Comparison of ENCODE assay signal across 1 cellular context in the genomic region with DNA sequence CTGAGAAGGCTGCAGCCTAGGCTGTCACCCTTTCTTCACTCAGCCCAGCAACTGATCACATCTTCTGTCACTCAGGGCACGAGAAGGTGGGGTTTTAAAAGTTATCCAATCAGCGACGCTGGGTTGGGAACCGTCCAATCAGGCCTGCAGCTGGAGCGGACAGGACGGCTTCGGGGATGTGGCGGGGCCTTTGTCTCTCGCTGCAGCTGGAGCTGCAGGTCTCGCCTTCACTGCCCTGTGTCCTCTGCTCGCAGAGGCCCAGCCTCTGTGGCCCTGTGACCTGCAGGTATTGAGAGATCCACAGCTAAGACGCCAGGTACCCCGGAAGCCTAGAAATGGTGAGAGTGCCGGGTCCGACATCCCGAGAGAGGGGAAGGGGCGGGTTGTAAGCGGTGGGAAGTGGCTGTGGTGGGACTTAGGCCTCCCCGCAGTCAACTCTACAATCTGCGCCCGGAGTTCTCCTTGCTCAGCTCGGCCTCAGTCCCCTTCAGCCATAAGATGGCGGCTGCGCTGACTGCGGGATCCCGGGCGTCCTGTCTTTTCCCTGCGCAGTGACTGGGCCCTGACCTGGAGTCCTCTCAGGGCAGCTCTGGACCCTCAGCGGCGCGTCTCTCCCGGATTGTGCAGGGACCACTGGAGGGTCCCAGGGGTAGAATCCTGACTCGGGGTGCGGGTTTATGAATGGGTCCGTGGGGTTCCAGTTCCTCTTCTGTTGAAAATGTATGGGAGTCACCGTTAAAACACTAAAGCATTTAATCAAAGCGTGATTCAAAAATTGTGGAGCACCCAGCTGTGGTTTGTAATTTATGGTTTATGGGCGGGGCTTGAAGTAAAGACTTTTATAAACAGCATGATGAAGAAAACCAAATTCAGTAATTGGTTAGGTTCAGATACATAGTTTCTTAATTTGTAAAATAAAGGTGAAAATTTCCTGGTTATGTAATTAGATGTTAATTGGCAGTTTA.
TF ChIP-seq lines count a peak whose summit lies in the region.

A gene (plus strand): TSS at position 193 of the 965 bp plus-strand sequence. CDS start 16,066 bp downstream, outside the sequence.

TF ChIP-seq in HepG2, 621 proteins besides CTCF, POLR2A, EP300 and RAD21 (continued from another document and continues in another):
- TF ChIP-seq, protein P1, sequence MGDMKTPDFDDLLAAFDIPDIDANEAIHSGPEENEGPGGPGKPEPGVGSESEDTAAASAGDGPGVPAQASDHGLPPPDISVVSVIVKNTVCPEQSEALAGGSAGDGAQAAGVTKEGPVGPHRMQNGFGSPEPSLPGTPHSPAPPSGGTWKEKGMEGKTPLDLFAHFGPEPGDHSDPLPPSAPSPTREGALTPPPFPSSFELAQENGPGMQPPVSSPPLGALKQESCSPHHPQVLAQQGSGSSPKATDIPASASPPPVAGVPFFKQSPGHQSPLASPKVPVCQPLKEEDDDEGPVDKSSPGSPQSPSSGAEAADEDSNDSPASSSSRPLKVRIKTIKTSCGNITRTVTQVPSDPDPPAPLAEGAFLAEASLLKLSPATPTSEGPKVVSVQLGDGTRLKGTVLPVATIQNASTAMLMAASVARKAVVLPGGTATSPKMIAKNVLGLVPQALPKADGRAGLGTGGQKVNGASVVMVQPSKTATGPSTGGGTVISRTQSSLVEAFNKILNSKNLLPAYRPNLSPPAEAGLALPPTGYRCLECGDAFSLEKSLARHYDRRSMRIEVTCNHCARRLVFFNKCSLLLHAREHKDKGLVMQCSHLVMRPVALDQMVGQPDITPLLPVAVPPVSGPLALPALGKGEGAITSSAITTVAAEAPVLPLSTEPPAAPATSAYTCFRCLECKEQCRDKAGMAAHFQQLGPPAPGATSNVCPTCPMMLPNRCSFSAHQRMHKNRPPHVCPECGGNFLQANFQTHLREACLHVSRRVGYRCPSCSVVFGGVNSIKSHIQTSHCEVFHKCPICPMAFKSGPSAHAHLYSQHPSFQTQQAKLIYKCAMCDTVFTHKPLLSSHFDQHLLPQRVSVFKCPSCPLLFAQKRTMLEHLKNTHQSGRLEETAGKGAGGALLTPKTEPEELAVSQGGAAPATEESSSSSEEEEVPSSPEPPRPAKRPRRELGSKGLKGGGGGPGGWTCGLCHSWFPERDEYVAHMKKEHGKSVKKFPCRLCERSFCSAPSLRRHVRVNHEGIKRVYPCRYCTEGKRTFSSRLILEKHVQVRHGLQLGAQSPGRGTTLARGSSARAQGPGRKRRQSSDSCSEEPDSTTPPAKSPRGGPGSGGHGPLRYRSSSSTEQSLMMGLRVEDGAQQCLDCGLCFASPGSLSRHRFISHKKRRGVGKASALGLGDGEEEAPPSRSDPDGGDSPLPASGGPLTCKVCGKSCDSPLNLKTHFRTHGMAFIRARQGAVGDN (CRISPR knock-in tag; IDR thresholded peaks at IDR 0.05) = peak; percentile 75
- TF ChIP-seq ATF1 (CRISPR knock-in tag; IDR thresholded peaks at IDR 0.05) (peak; percentile 29; the same call in 1 of the 2 replicates), HDAC2 (CRISPR knock-in tag; IDR thresholded peaks at IDR 0.05) (peak; percentile 39; the same call in 1 of the 2 replicates), ZFY (CRISPR knock-in tag; IDR thresholded peaks at IDR 0.05) (peak; percentile 94), TGIF2 (CRISPR knock-in tag; IDR thresholded peaks at IDR 0.05) (peak; percentile 95), REPIN1 (CRISPR knock-in tag; IDR thresholded peaks at IDR 0.05; ENCODE audit: borderline replicate concordance, low read depth) (peak; percentile 53; the same call in 1 of the 2 replicates), ZFX (CRISPR knock-in tag; IDR thresholded peaks at IDR 0.05; ENCODE audit: low read depth) (peak; percentile 95), ZZZ3 (CRISPR knock-in tag; IDR thresholded peaks at IDR 0.05; ENCODE audit: borderline replicate concordance) (0 out of 2 replicates have a peak, but pooled peaks have one; percentile 23), KMT2A (CRISPR knock-in tag; IDR thresholded peaks at IDR 0.05) (peak; percentile 81; the same call in 1 of the 2 replicates), ELF3 (CRISPR knock-in tag; IDR thresholded peaks at IDR 0.05) (0 out of 2 replicates have a peak, but pooled peaks have one; percentile 23), CREM (IDR thresholded peaks at IDR 0.05) (peak; percentile 40; the same call in 1 of the 2 replicates), CREM (CRISPR knock-in tag; IDR thresholded peaks at IDR 0.05) (no peak), ZBTB7A (CRISPR knock-in tag; IDR thresholded peaks at IDR 0.05) (0 out of 2 replicates have a peak, but pooled peaks have one; percentile 36), SALL1 (CRISPR knock-in tag; IDR thresholded peaks at IDR 0.05) (peak; percentile 61; the same call in 1 of the 2 replicates), ETV5 (CRISPR knock-in tag; IDR thresholded peaks at IDR 0.05; ENCODE audit: borderline replicate concordance) (0 out of 2 replicates have a peak, but pooled peaks have one; percentile 18), KAT8 (CRISPR knock-in tag; IDR thresholded peaks at IDR 0.05) (peak; percentile 79), KDM2A (CRISPR knock-in tag; IDR thresholded peaks at IDR 0.05; ENCODE audit: borderline replicate concordance, low read depth) (peak; percentile 64; the same call in 1 of the 2 replicates), ZBTB38 (CRISPR knock-in tag; IDR thresholded peaks at IDR 0.05) (no peak), ZNF432 (CRISPR knock-in tag; IDR thresholded peaks at IDR 0.05; ENCODE audit: borderline replicate concordance) (no peak), BORCS8-MEF2B (CRISPR knock-in tag; IDR thresholded peaks at IDR 0.05) (peak; percentile 42; the same call in 1 of the 2 replicates), ZNF292 (CRISPR knock-in tag; IDR thresholded peaks at IDR 0.05; ENCODE audit: borderline replicate concordance, low read depth) (peak; percentile 86; the same call in 1 of the 2 replicates), TOPORS (CRISPR knock-in tag; IDR thresholded peaks at IDR 0.05) (0 out of 2 replicates have a peak, but pooled peaks have one; percentile 28), ZNF230 (CRISPR knock-in tag; IDR thresholded peaks at IDR 0.05) (peak; percentile 56; the same call in 1 of the 2 replicates)
- TF ChIP-seq, protein P2, sequence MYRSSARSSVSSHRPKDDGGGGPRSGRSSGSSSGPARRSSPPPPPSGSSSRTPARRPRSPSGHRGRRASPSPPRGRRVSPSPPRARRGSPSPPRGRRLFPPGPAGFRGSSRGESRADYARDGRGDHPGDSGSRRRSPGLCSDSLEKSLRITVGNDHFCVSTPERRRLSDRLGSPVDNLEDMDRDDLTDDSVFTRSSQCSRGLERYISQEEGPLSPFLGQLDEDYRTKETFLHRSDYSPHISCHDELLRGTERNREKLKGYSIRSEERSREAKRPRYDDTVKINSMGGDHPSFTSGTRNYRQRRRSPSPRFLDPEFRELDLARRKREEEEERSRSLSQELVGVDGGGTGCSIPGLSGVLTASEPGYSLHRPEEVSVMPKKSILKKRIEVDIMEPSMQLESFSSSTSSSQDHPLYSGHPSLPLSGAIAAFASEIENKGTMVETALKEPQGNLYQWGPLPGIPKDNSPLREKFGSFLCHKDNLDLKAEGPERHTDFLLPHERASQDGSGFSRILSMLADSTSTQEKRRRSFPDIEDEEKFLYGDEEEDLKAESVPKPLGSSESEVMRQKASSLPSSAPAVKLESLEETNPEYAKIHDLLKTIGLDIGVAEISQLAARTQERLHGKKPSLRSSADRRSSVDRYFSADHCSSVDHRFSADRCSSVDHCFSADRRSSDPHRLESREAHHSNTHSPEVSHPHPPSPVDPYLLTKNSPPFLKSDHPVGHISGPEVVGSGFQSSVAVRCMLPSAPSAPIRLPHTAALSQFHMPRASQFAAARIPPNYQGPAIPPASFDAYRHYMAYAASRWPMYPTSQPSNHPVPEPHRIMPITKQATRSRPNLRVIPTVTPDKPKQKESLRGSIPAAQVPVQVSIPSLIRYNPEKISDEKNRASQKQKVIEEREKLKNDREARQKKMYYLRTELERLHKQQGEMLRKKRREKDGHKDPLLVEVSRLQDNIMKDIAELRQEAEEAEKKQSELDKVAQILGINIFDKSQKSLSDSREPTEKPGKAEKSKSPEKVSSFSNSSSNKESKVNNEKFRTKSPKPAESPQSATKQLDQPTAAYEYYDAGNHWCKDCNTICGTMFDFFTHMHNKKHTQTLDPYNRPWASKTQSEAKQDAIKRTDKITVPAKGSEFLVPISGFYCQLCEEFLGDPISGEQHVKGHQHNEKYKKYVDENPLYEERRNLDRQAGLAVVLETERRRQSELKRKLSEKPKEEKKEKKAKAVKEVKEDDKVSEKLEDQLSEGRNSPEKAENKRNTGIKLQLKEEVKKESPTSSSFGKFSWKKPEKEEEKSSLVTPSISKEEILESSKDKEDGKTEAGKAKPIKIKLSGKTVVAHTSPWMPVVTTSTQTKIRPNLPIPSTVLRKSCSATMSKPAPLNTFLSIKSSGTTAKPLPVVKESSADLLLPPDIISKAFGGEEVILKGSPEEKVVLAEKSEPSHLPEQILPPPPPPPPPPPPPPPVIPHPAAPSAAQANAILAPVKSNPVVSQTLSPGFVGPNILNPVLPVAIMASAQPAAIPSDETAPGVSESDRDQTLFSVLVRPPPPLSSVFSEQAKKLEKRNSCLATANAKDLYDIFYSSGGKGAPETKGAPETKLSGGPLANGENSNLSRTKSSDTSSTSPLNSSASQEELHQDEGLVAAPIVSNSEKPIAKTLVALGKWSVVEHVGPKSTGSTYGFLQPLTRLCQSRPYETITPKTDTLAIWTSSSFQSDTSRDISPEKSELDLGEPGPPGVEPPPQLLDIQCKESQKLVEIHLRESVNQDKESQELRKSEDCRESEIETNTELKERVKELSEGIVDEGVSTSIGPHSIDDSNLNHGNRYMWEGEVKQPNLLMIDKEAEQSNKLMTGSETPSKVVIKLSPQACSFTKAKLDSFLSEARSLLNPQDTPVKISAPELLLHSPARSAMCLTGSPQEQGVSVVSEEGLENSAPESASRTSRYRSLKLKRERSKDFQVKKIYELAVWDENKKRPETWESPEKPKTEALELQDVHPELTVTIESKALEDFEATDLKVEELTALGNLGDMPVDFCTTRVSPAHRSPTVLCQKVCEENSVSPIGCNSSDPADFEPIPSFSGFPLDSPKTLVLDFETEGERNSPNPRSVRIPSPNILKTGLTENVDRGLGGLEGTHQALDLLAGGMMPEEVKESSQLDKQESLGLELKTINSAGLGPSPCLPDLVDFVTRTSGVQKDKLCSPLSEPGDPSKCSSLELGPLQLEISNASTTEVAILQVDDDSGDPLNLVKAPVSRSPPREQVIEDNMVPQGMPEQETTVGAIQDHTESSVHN (CRISPR knock-in tag; IDR thresholded peaks at IDR 0.05) = no peak
- TF ChIP-seq, protein P3, sequence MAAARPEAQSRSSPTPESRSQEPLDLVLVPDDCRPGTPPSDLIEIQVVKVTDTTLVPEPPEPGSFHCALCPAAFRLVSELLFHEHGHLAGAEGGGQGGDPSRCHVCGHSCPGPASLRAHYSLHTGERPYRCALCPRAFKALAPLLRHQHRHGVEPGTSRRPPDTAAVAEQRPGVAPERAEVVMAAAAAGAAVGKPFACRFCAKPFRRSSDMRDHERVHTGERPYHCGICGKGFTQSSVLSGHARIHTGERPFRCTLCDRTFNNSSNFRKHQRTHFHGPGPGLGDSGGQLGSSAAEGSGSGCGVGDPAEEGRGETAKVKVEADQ (CRISPR knock-in tag; IDR thresholded peaks at IDR 0.05; ENCODE audit: borderline replicate concordance) = peak; percentile 53; the same call in 1 of the 2 replicates
- TF ChIP-seq, protein P4, sequence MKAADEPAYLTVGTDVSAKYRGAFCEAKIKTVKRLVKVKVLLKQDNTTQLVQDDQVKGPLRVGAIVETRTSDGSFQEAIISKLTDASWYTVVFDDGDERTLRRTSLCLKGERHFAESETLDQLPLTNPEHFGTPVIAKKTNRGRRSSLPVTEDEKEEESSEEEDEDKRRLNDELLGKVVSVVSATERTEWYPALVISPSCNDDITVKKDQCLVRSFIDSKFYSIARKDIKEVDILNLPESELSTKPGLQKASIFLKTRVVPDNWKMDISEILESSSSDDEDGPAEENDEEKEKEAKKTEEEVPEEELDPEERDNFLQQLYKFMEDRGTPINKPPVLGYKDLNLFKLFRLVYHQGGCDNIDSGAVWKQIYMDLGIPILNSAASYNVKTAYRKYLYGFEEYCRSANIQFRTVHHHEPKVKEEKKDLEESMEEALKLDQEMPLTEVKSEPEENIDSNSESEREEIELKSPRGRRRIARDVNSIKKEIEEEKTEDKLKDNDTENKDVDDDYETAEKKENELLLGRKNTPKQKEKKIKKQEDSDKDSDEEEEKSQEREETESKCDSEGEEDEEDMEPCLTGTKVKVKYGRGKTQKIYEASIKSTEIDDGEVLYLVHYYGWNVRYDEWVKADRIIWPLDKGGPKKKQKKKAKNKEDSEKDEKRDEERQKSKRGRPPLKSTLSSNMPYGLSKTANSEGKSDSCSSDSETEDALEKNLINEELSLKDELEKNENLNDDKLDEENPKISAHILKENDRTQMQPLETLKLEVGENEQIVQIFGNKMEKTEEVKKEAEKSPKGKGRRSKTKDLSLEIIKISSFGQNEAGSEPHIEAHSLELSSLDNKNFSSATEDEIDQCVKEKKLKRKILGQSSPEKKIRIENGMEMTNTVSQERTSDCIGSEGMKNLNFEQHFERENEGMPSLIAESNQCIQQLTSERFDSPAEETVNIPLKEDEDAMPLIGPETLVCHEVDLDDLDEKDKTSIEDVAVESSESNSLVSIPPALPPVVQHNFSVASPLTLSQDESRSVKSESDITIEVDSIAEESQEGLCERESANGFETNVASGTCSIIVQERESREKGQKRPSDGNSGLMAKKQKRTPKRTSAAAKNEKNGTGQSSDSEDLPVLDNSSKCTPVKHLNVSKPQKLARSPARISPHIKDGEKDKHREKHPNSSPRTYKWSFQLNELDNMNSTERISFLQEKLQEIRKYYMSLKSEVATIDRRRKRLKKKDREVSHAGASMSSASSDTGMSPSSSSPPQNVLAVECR (CRISPR knock-in tag; IDR thresholded peaks at IDR 0.05; ENCODE audit: borderline replicate concordance) = peak; percentile 96
- TF ChIP-seq, protein P5, sequence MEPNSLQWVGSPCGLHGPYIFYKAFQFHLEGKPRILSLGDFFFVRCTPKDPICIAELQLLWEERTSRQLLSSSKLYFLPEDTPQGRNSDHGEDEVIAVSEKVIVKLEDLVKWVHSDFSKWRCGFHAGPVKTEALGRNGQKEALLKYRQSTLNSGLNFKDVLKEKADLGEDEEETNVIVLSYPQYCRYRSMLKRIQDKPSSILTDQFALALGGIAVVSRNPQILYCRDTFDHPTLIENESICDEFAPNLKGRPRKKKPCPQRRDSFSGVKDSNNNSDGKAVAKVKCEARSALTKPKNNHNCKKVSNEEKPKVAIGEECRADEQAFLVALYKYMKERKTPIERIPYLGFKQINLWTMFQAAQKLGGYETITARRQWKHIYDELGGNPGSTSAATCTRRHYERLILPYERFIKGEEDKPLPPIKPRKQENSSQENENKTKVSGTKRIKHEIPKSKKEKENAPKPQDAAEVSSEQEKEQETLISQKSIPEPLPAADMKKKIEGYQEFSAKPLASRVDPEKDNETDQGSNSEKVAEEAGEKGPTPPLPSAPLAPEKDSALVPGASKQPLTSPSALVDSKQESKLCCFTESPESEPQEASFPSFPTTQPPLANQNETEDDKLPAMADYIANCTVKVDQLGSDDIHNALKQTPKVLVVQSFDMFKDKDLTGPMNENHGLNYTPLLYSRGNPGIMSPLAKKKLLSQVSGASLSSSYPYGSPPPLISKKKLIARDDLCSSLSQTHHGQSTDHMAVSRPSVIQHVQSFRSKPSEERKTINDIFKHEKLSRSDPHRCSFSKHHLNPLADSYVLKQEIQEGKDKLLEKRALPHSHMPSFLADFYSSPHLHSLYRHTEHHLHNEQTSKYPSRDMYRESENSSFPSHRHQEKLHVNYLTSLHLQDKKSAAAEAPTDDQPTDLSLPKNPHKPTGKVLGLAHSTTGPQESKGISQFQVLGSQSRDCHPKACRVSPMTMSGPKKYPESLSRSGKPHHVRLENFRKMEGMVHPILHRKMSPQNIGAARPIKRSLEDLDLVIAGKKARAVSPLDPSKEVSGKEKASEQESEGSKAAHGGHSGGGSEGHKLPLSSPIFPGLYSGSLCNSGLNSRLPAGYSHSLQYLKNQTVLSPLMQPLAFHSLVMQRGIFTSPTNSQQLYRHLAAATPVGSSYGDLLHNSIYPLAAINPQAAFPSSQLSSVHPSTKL (CRISPR knock-in tag; IDR thresholded peaks at IDR 0.05) = peak; percentile 29; the same call in 1 of the 2 replicates
- TF ChIP-seq, protein P6, sequence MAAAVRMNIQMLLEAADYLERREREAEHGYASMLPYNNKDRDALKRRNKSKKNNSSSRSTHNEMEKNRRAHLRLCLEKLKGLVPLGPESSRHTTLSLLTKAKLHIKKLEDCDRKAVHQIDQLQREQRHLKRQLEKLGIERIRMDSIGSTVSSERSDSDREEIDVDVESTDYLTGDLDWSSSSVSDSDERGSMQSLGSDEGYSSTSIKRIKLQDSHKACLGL (CRISPR knock-in tag; IDR thresholded peaks at IDR 0.05) = no peak
